ENCODE assay signal across 25 cellular contexts in genomic region chr6:8246403-8246802, GRCh38.
"Had no signal": no experiment of that assay in that cellular context is flagged by ENCODE, and none has a peak within 500 bp of the region (broad histone marks: within the 10 kb centered on the region; RNA-seq: fewer than 3 reads in every experiment).

No MANE protein-coding gene starts in this region.

- H3K4me3 Mint-ChIP-seq: dendritic cell treated with granulocyte-macrophage colony-stimulating factor and Interleukin-4, amounts not matched to agents 40 ng/mL and 50 ng/mL, for 4 days; effector memory CD8-positive, alpha-beta T cell; endodermal cell had no signal

- H3K36me3 ChIP-seq: colonic mucosa, esophagus muscularis mucosa, esophagus squamous epithelium, gastrocnemius medialis, gastroesophageal sphincter, heart left ventricle, heart right ventricle had no signal

- DNase-seq: colonic mucosa; cortex of kidney; dermis blood vessel endothelial cell; dorsolateral prefrontal cortex; effector CD4-positive, alpha-beta T cell; effector CD8-positive, alpha-beta T cell; effector memory CD4-positive, alpha-beta T cell; effector memory CD8-positive, alpha-beta T cell; endodermal cell; erythroblast; esophagus squamous epithelium; foreskin fibroblast; foreskin keratinocyte; foreskin melanocyte; gastrocnemius medialis; glutamatergic neuron; head of caudate nucleus; heart left ventricle; heart right ventricle had no signal

- ATAC-seq: effector memory CD8-positive, alpha-beta T cell; esophagus mucosa; foreskin keratinocyte; gastrocnemius medialis; gastroesophageal sphincter; heart left ventricle; heart right ventricle had no signal

- H3K27ac ChIP-seq: colonic mucosa, coronary artery, dorsolateral prefrontal cortex, epithelial cell of prostate, esophagus muscularis mucosa, esophagus squamous epithelium, foreskin keratinocyte, gastrocnemius medialis, gastroesophageal sphincter, heart left ventricle, heart right ventricle had no signal

- H3K9me3 Mint-ChIP-seq: dendritic cell treated with granulocyte-macrophage colony-stimulating factor and Interleukin-4, amounts not matched to agents 40 ng/mL and 50 ng/mL, for 4 days; effector memory CD8-positive, alpha-beta T cell; endodermal cell had no signal

- H3K27ac Mint-ChIP-seq: dendritic cell treated with granulocyte-macrophage colony-stimulating factor and Interleukin-4, amounts not matched to agents 40 ng/mL and 50 ng/mL, for 4 days; effector memory CD8-positive, alpha-beta T cell; endodermal cell had no signal

- H3K27me3 ChIP-seq: colonic mucosa, foreskin keratinocyte, gastrocnemius medialis had no signal

- H3K9me3 ChIP-seq: colonic mucosa, esophagus squamous epithelium, gastrocnemius medialis had no signal

- H3K4me3 ChIP-seq: colonic mucosa, coronary artery, dorsolateral prefrontal cortex, esophagus muscularis mucosa, esophagus squamous epithelium, gastrocnemius medialis, gastroesophageal sphincter, heart left ventricle, heart right ventricle had no signal

- H3K4me1 ChIP-seq: colonic mucosa, esophagus muscularis mucosa, esophagus squamous epithelium, foreskin keratinocyte, gastrocnemius medialis, gastroesophageal sphincter, heart left ventricle, heart right ventricle had no signal
